In the genomic region with DNA sequence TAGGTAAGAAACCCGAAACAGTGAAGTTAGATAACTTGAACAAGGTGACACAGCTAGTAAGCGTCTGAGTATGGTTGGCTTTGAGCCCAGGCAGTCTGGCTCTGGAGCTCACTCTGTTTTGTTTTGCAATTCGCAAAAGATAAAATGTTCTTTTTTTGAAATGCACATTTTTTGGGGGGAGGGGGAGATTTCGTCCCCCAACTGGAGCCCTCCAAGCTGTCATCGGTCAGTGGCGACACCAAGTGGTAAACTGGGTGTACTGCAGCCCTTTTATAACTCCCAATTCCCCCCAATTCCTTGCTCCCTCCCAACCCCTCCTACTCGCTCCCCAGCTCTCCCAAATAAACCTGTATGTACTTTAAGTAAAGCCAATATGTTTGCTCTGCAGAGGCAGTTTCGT, we compare ENCODE assay signal across 8 cellular contexts. TPM values are rescaled to one million over a fixed set of nuclear protein-coding genes. Genes with fewer than 3 reads are reported as not detected.
DNase-seq lines count a peak whose midpoint lies in the region; ATAC-seq and TF ChIP-seq lines count a peak whose summit lies in the region.

No MANE protein-coding gene starts in this region.

- H3K4me3 ChIP-seq in OCI-LY3 (ENCODE audit: low read length), result no peak overlapping the region
- no peak overlapping the region for H3K4me3 ChIP-seq in mammary epithelial cell (replicated peaks in 1 of 3; ENCODE audit: insufficient read depth in 1 of 3, low read depth in 2 of 3, low read length in 3 of 3)
- no peak overlapping the region for H3K4me3 ChIP-seq in right lobe of liver
- H3K4me3 ChIP-seq in upper lobe of right lung, result no peak overlapping the region

- in situ Hi-C loops in G401 (cut with HindIII; ENCODE audit: low sequenced_read_pairs), result no loop called here
- in situ Hi-C loops in mammary epithelial cell (cut with MboI; ENCODE audit: low sequenced_read_pairs in 2 of 2), result loop anchor here (25.0 kb wide), 1 partner anchor 668 kb away; no protein-coding TSS in a partner anchor

- no peaks in the 10 kb centered on the region for H4K20me1 ChIP-seq in OCI-LY3 (ENCODE audit: insufficient read depth, low read length)
- no peaks in the 10 kb centered on the region for H4K20me1 ChIP-seq in mammary epithelial cell (ENCODE audit: insufficient read depth, low read length)

- no peak for TF ChIP-seq POLR2A in right lobe of liver (IDR thresholded peaks at IDR 0.05)

- H3K27me3 ChIP-seq in OCI-LY3 (ENCODE audit: low read depth, low read length) (no peaks in the 10 kb centered on the region), mammary epithelial cell (ENCODE audit: insufficient read depth, low read length) (no peaks in the 10 kb centered on the region), right lobe of liver (no peaks in the 10 kb centered on the region), upper lobe of right lung (no peaks in the 10 kb centered on the region)

- peaks cover 6% of the 10 kb centered on the region; the same call in 1 of the 2 replicates for H3K79me2 ChIP-seq in OCI-LY3 (ENCODE audit: low read length)
- H3K79me2 ChIP-seq in mammary epithelial cell (ENCODE audit: insufficient read depth, low read length), result no peaks in the 10 kb centered on the region

- dilution Hi-C loops in mammary epithelial cell (cut with HindIII; ENCODE audit: low sequenced_read_pairs), result no loop called here

- no peak overlapping the region for H3K9ac ChIP-seq in OCI-LY3 (ENCODE audit: low read length)
- no peak overlapping the region for H3K9ac ChIP-seq in mammary epithelial cell (ENCODE audit: insufficient read depth, low read length)

- H3K27ac ChIP-seq in OCI-LY3 (ENCODE audit: low read length), result no peak overlapping the region
- H3K27ac ChIP-seq in mammary epithelial cell (ENCODE audit: insufficient read depth, low read depth, low read length), result no peak overlapping the region
- H3K27ac ChIP-seq in right lobe of liver, result no peak overlapping the region
- H3K27ac ChIP-seq in upper lobe of right lung, result no peak overlapping the region

- peak; percentile 78 for TF ChIP-seq CTCF in OCI-LY3 (IDR thresholded peaks at IDR 0.05; ENCODE audit: low read depth, low read length)
- peak; percentile 76 to 82 for TF ChIP-seq CTCF in mammary epithelial cell (conservative IDR thresholded peaks at IDR 0.05 in 1 of 2, IDR thresholded peaks at IDR 0.05 in 1 of 2; ENCODE audit: extremely low read depth in 1 of 2, insufficient read depth in 1 of 2, low read depth in 1 of 2, low read length in 2 of 2)
- TF ChIP-seq CTCF in right lobe of liver (IDR thresholded peaks at IDR 0.05), result peak; percentile 64 to 78 (median 74)
- peak; percentile 82 for TF ChIP-seq CTCF in upper lobe of right lung (IDR thresholded peaks at IDR 0.05)

- BruUV-seq in mammary epithelial cell (replicated peaks; lab: Mats Ljungman, UMichigan), result no TSS peak

- H2AFZ ChIP-seq in OCI-LY3 (ENCODE audit: low read depth, low read length) (no peak overlapping the region), mammary epithelial cell (ENCODE audit: low read depth, low read length) (no peak overlapping the region)

- H3K9me3 ChIP-seq in OCI-LY3 (ENCODE audit: insufficient read depth, low read length), result no peaks in the 10 kb centered on the region
- H3K9me3 ChIP-seq in mammary epithelial cell (replicated peaks; ENCODE audit: insufficient read depth, low read length), result no peaks in the 10 kb centered on the region
- no peaks in the 10 kb centered on the region for H3K9me3 ChIP-seq in right lobe of liver
- no peaks in the 10 kb centered on the region for H3K9me3 ChIP-seq in upper lobe of right lung

- CTCF ChIA-PET in mammary epithelial cell (lab: Charles Lee; ENCODE audit: low non-redundant PET), result no interaction called here

- H3K4me1 ChIP-seq in OCI-LY3 (ENCODE audit: low read length), result peaks cover 11% of the 10 kb centered on the region
- peaks cover 3% of the 10 kb centered on the region for H3K4me1 ChIP-seq in mammary epithelial cell (ENCODE audit: insufficient read depth, low read length)
- peaks cover 0 to 6% (median 0%) of the 10 kb centered on the region in 4 donors for H3K4me1 ChIP-seq in right lobe of liver
- no peaks in the 10 kb centered on the region for H3K4me1 ChIP-seq in upper lobe of right lung

- peak; percentile 13 for DNase-seq in A172 (ENCODE audit: low spot score)
- peak; percentile 33 for DNase-seq in G401 (ENCODE audit: low spot score)
- DNase-seq in mammary epithelial cell, result no peak
- DNase-seq in right lobe of liver, result peak in 2 of 3 donors; percentile 28 to 53
- DNase-seq in upper lobe of right lung, result no peak
- no peak for DNase-seq in SIG-M5 treated with dmso at 0.1 percent for 504 hours (lab: John Stamatoyannopoulos, UW; ENCODE audit: unreplicated experiment)

- H3K36me3 ChIP-seq in OCI-LY3 (replicated peaks; ENCODE audit: low read depth, low read length) (no peaks in the 10 kb centered on the region), mammary epithelial cell (ENCODE audit: insufficient read depth, low read length) (no peaks in the 10 kb centered on the region), right lobe of liver (no peaks in the 10 kb centered on the region), upper lobe of right lung (no peaks in the 10 kb centered on the region)

- intact Hi-C loops in mammary epithelial cell (cut with micrococcal nuclease), result loop anchor here (5.0 to 10.0 kb wide), 3 partner anchors 78 to 765 kb away; no protein-coding TSS in a partner anchor
- intact Hi-C loops in right lobe of liver (cut with DNase I), result no loop called here
- intact Hi-C loops in upper lobe of right lung (cut with DNase I), result no loop called here

- 10% methylated on average over 7 of the region's 8 CpGs for WGBS in mammary epithelial cell (ENCODE audit: low coverage, missing lambda C conversion rate)
- WGBS in right lobe of liver (ENCODE audit: insufficient coverage, low coverage, low lambda C conversion rate, missing lambda C conversion rate), result 7% methylated on average over 8 of the region's 8 CpGs

- ATAC-seq in right lobe of liver (peak; percentile 9 to 27 (median 12)), upper lobe of right lung (peak; percentile 27), HG02938 (IDR thresholded peaks at IDR 0.05; ENCODE audit: unreplicated experiment) (no peak)

- H3K4me2 ChIP-seq in OCI-LY3 (ENCODE audit: low read length) (peak overlapping the region; percentile 26; the same call in 1 of the 2 replicates), mammary epithelial cell (ENCODE audit: insufficient read depth, low read depth, low read length) (no peak overlapping the region)

RNA-seq across cellular contexts. Expression of gene CLCN5, which starts 2.8 kb away (rescaled TPM):
- total RNA-seq in A172 (2014; rRNA removed; shearing (Covaris generic)), result 5.8 and 8.6 TPM in 2 replicates
- 5.8 and 7.1 TPM in 2 replicates for total RNA-seq in G401 (2014; rRNA removed; shearing (Covaris generic))
- total RNA-seq in mammary epithelial cell (10 to 100 TPM in 1 of 2 donors, 1 to 10 TPM in 1; 6.9 to 10.8 TPM), right lobe of liver (10 to 100 TPM in 5 of 6 experiments, 1 to 10 TPM in 1; 9.7 to 26.5 (median 14.0) TPM), upper lobe of right lung (12.2 TPM)
- polyA plus RNA-seq in mammary epithelial cell, result 3.2 TPM
- 31.6 TPM for polyA minus RNA-seq in mammary epithelial cell

RNA-seq across cellular contexts. Expression of gene USP27X, which starts 40.3 kb away (rescaled TPM):
- 1.6 and 2.7 TPM in 2 replicates for total RNA-seq in A172 (2014; rRNA removed; shearing (Covaris generic))
- total RNA-seq in G401 (2014; rRNA removed; shearing (Covaris generic)), result 0.44 and 1.4 TPM in 2 replicates
- 1 to 10 TPM; 2.4 to 2.5 TPM for total RNA-seq in mammary epithelial cell
- polyA plus RNA-seq in mammary epithelial cell, result 2.7 TPM
- polyA minus RNA-seq in mammary epithelial cell, result 2.3 TPM
- total RNA-seq in right lobe of liver, result 1 to 10 TPM in 4 of 6 experiments, under 1 TPM in 2; 0.68 to 1.5 (median 1.2) TPM
- 3.0 TPM for total RNA-seq in upper lobe of right lung

Comparison
In these comparisons a context has a peak if more than half of its experiments do, and no peak if none do; other contexts are left out.
1. DNase-seq: peak in A172 (single experiment), G401 (single experiment) and right lobe of liver (2 of 3); none in mammary epithelial cell (single experiment), upper lobe of right lung (single experiment) and SIG-M5 treated with dmso at 0.1 percent for 504 hours (single experiment).
2. Peak in every context shown above with its lines, with median percentiles within 50 percentile points of each other: CTCF ChIP-seq.